ENCODE assay signal across 8 cellular contexts in the genomic region with DNA sequence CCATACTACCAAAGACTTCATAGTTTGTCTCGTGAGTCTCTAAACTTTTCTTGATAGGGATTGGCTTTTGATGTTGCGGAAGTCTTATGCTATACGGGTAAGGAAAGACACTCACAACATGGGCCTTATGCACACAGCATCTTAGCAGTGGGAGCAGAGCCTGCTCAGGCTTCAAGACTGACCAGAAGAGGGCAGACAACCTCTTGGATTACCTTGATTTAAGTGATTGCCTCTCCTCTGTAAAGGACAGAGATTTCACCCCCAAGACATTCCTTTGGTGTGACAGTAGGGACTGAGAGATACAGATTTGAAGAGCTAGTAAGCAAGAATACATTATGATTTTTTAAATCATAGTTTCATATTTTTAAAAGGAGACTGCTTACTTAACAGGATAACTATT.
DNase-seq lines count a peak whose midpoint lies in the region; ATAC-seq, FAIRE-seq and TF ChIP-seq lines count a peak whose summit lies in the region.

No MANE protein-coding gene starts in this region.

- TF ChIP-seq POLR2A in GM12891 (IDR thresholded peaks at IDR 0.05; ENCODE audit: low read depth, low read length), result no peak

- peak; percentile 70 for FAIRE-seq in GM12891 (lab: Jason Lieb, UNC)

- DNase-seq in AG08396 (ENCODE audit: low spot score) (peak; percentile 65), GM12891 (ENCODE audit: insufficient read length, low spot score) (peak; percentile 36), SW480 (ENCODE audit: low spot score) (peak; percentile 21), neural crest cell (ENCODE audit: low read depth, low spot score) (peak; percentile 5), putamen (ENCODE audit: low spot score) (no peak), occipital lobe (lab: John Stamatoyannopoulos, UW) (no peak)
- peak; percentile 23 to 28 (median 24) for DNase-seq in effector memory CD8-positive, alpha-beta T cell

- no peaks in the 10 kb centered on the region for H3K27me3 Mint-ChIP-seq in effector memory CD8-positive, alpha-beta T cell
- H3K27me3 Mint-ChIP-seq in neural crest cell (ENCODE audit: low read depth), result no peaks in the 10 kb centered on the region

- H3K27ac Mint-ChIP-seq in effector memory CD8-positive, alpha-beta T cell, result no peak overlapping the region
- no peak overlapping the region for H3K27ac Mint-ChIP-seq in neural crest cell (ENCODE audit: unreplicated experiment)

- peaks cover 0 to 3% of the 10 kb centered on the region in 2 donors for H3K4me1 Mint-ChIP-seq in effector memory CD8-positive, alpha-beta T cell (ENCODE audit: low read depth in 2 of 2)
- H3K4me1 Mint-ChIP-seq in neural crest cell, result no peaks in the 10 kb centered on the region

- ATAC-seq in HG03354 (IDR thresholded peaks at IDR 0.05; ENCODE audit: poor library complexity, severe bottlenecking, unreplicated experiment), result peak; percentile 72
- ATAC-seq in effector memory CD8-positive, alpha-beta T cell (replicated peaks), result peak; percentile 76

- H3K36me3 Mint-ChIP-seq in effector memory CD8-positive, alpha-beta T cell (ENCODE audit: insufficient read depth), result no peaks in the 10 kb centered on the region
- no peaks in the 10 kb centered on the region for H3K36me3 Mint-ChIP-seq in neural crest cell (ENCODE audit: low read depth)

- no peaks in the 10 kb centered on the region for H3K9me3 Mint-ChIP-seq in effector memory CD8-positive, alpha-beta T cell
- peaks cover 9% of the 10 kb centered on the region for H3K9me3 Mint-ChIP-seq in neural crest cell

- H3K4me3 Mint-ChIP-seq in effector memory CD8-positive, alpha-beta T cell, result no peak overlapping the region
- no peak overlapping the region for H3K4me3 Mint-ChIP-seq in neural crest cell

- peak; percentile 63 for TF ChIP-seq CTCF in neural crest cell (conservative IDR thresholded peaks at IDR 0.05)

TF ChIP-seq in GM12891, 5 proteins besides CTCF, POLR2A, EP300 and RAD21:
- TF ChIP-seq SPI1 (IDR thresholded peaks at IDR 0.05; ENCODE audit: low read depth, low read length), result no peak
- no peak for TF ChIP-seq TAF1 (IDR thresholded peaks at IDR 0.05; ENCODE audit: low read depth, low read length)
- TF ChIP-seq PAX5 (IDR thresholded peaks at IDR 0.05; ENCODE audit: insufficient read depth, low read length, severe bottlenecking), result no peak
- no peak for TF ChIP-seq POLR2AphosphoS5 (IDR thresholded peaks at IDR 0.05; ENCODE audit: low read depth, low read length)
- no peak for TF ChIP-seq POU2F2 (IDR thresholded peaks at IDR 0.05; ENCODE audit: low read depth, low read length)
TF ChIP-seq in GM12891: peak in this region for 0.

Comparison
In these comparisons a context has a peak if more than half of its experiments do, and no peak if none do; other contexts are left out.
1. DNase-seq: peak in AG08396 (single experiment), GM12891 (single experiment), SW480 (single experiment), effector memory CD8-positive, alpha-beta T cell (3 of 3) and neural crest cell (single experiment); none in putamen (single experiment) and occipital lobe (single experiment).